ENCODE assay signal across 10 cellular contexts in the genomic region with DNA sequence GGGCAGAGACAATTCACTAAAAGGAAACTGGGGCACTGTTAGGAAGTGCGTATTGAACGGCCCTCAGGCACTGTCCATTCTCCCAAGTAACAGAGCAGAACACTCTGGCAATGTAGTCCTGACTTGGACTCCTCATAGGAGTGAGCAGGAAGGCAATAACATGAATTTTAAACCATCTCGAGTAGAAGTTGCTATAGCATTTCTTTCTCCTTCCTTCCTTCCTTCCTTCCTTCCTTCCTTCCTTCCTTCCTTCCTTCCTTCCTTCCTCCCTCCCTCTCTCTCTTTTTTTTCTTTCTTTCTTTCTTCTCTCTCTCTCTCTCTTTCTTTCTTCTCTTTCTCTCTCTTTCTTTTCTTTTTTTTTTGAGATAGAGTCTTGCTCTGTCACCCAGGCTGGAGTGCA. TPM values are rescaled to one million over a fixed set of nuclear protein-coding genes. Genes with fewer than 3 reads are reported as not detected.
DNase-seq lines count a peak whose midpoint lies in the region; ATAC-seq, FAIRE-seq and TF ChIP-seq lines count a peak whose summit lies in the region.
"Had no signal": no experiment of that assay in that cellular context is flagged by ENCODE, and none has a peak within 500 bp of the region (broad histone marks: within the 10 kb centered on the region; RNA-seq: fewer than 3 reads in every experiment).

No MANE protein-coding gene starts in this region.

- H3K4me2 ChIP-seq in HepG2 (ENCODE audit: low read depth, low read length), result no peak overlapping the region
- H3K4me2 ChIP-seq: PC-9 had no signal

- in situ Hi-C loops in HepG2 (cut with HindIII; ENCODE audit: extremely low pct_ligation_motif_present, low pct_unique_long_range_greater_than_20kb), result loop anchor here (5.0 to 25.0 kb wide), 3 partner anchors 258 to 828 kb away; a partner anchor contains a TSS

- FAIRE-seq in HepG2 (lab: Jason Lieb, UNC), result no peak

- H3K4me1 Mint-ChIP-seq in WTC11, result peaks cover 3% of the 10 kb centered on the region; the same call in 1 of the 2 replicates

- no peak overlapping the region for H3K27ac Mint-ChIP-seq in WTC11
- H3K27ac Mint-ChIP-seq: H9 had no signal

- POLR2A ChIA-PET in HepG2 (lab: Yijun Ruan, JAX) (no interaction called here), WTC11 (lab: Charles Lee) (no interaction called here)

- H3K27ac ChIP-seq in HepG2 (ENCODE audit: extremely low read length, insufficient read depth, low read length), result no peak overlapping the region
- H3K27ac ChIP-seq in right lobe of liver, result no peak overlapping the region
- H3K27ac ChIP-seq in iPS-18a (ENCODE audit: low read length), result no peak overlapping the region
- H3K27ac ChIP-seq: PC-9 had no signal

- no peaks in the 10 kb centered on the region for H3K9me3 Mint-ChIP-seq in WTC11
- H3K9me3 Mint-ChIP-seq: H9 had no signal

- ATAC-seq in HepG2, result peak; percentile 21
- no peak for ATAC-seq in right lobe of liver
- ATAC-seq in WTC11, result no peak; the same call in 1 of the 2 replicates

- no peaks in the 10 kb centered on the region for H3K36me3 ChIP-seq in HepG2 (replicated peaks in 1 of 2; ENCODE audit: control insufficient read depth in 1 of 2, insufficient read depth in 2 of 2, low read length in 2 of 2)
- H3K36me3 ChIP-seq in right lobe of liver, result no peaks in the 10 kb centered on the region
- H3K36me3 ChIP-seq in iPS-18a (ENCODE audit: control insufficient read depth, low read depth, low read length), result no peaks in the 10 kb centered on the region
- H3K36me3 ChIP-seq: BE2C had no signal

- BruUV-seq in HepG2 (replicated peaks; lab: Mats Ljungman, UMichigan), result no TSS peak

- WGBS in HepG2 (ENCODE audit: low lambda C conversion rate), result 39% methylated on average over 3 of the region's 3 CpGs
- whole genome bisulfite sequencing in right lobe of liver (ENCODE audit: insufficient coverage, low coverage, low lambda C conversion rate, missing lambda C conversion rate), result 10% methylated on average over 1 of the region's 3 CpGs

- no peaks in the 10 kb centered on the region for H3K36me3 Mint-ChIP-seq in WTC11

- H3K4me3 Mint-ChIP-seq in WTC11, result peak overlapping the region; percentile 55

- CTCF ChIA-PET in HepG2 (lab: Yijun Ruan, JAX; ENCODE audit: low intra/inter-chr PET ratio, low total read pairs), result interaction anchor here (1.4 to 3.6 kb wide), 4 partner anchors 258 to 556 kb away, joined by 7 to 33 read pairs (median 10); no protein-coding TSS in a partner anchor
- CTCF ChIA-PET in WTC11 (lab: Charles Lee), result no interaction called here

- no peaks in the 10 kb centered on the region for H4K20me1 ChIP-seq in HepG2 (ENCODE audit: insufficient read depth, low read length)

- H3K4me1 ChIP-seq in HepG2 (ENCODE audit: insufficient read depth, low read length), result peaks cover 42% of the 10 kb centered on the region
- H3K4me1 ChIP-seq in right lobe of liver, result no peaks in the 10 kb centered on the region
- no peaks in the 10 kb centered on the region for H3K4me1 ChIP-seq in iPS-18a (ENCODE audit: control insufficient read depth, low read depth, low read length)
- H3K4me1 ChIP-seq: BE2C had no signal

- H2AFZ ChIP-seq in HepG2 (ENCODE audit: low read length), result no peak overlapping the region
- H2AFZ ChIP-seq: PC-9 had no signal

- H3K9ac ChIP-seq in HepG2 (ENCODE audit: insufficient read depth, low read depth, low read length) (no peak overlapping the region), iPS-18a (ENCODE audit: low read length) (no peak overlapping the region)

- H3K27me3 Mint-ChIP-seq in WTC11 (ENCODE audit: low read depth), result peaks cover 10% of the 10 kb centered on the region; the same call in 1 of the 2 replicates

- H3K4me3 ChIP-seq in HepG2 (replicated peaks in 1 of 3; ENCODE audit: insufficient read depth in 1 of 3, low read depth in 2 of 3, low read length in 3 of 3) (no peak overlapping the region), right lobe of liver (no peak overlapping the region), iPS-18a (ENCODE audit: low read length) (peak overlapping the region; percentile 8)
- H3K4me3 ChIP-seq: PC-9 had no signal

- DNase-seq in HepG2 (ENCODE audit: low spot score) (no peak), right lobe of liver (no peak), WTC11 (ENCODE audit: low spot score) (no peak), NCI-H82 (lab: John Stamatoyannopoulos, UW) (no peak), activated gamma-delta T cell treated with Interleukin-2 at 50 U/mL for 16 hours (no peak), NCI-H2107 (lab: John Stamatoyannopoulos, UW) (no peak)

- H3K27me3 ChIP-seq in HepG2 (ENCODE audit: control insufficient read depth in 1 of 2, insufficient read depth in 2 of 2, low read length in 2 of 2) (no peaks in the 10 kb centered on the region), right lobe of liver (no peaks in the 10 kb centered on the region), iPS-18a (ENCODE audit: control insufficient read depth, insufficient read depth, low read length) (peaks cover 5% of the 10 kb centered on the region)
- H3K27me3 ChIP-seq: BE2C had no signal

- H3K9me3 ChIP-seq in HepG2 (ENCODE audit: low read length) (no peaks in the 10 kb centered on the region), right lobe of liver (no peaks in the 10 kb centered on the region), iPS-18a (ENCODE audit: control insufficient read depth, low read depth, low read length) (no peaks in the 10 kb centered on the region)
- H3K9me3 ChIP-seq: BE2C had no signal

- TF ChIP-seq POLR2A in HepG2 (IDR thresholded peaks at IDR 0.05; ENCODE audit: insufficient read depth in 1 of 2, low read depth in 2 of 2, low read length in 2 of 2) (no peak), right lobe of liver (IDR thresholded peaks at IDR 0.05) (no peak)

- TF ChIP-seq CTCF in HepG2 (CRISPR knock-in tag; IDR thresholded peaks at IDR 0.05), result no peak
- no peak for TF ChIP-seq CTCF in right lobe of liver (IDR thresholded peaks at IDR 0.05)
- no peak for TF ChIP-seq CTCF in WTC11 (IDR thresholded peaks at IDR 0.05)

- TF ChIP-seq EP300 in HepG2 (IDR thresholded peaks at IDR 0.05; ENCODE audit: low read depth in 2 of 2, low read length in 2 of 2) (no peak), HepG2 (CRISPR knock-in tag; IDR thresholded peaks at IDR 0.05; ENCODE audit: borderline replicate concordance) (no peak)

- no peak for TF ChIP-seq RAD21 in HepG2 (CRISPR knock-in tag; IDR thresholded peaks at IDR 0.05)

- intact Hi-C loops in HepG2 (cut with micrococcal nuclease; ENCODE audit: unreplicated experiment) (loop anchor here (10.0 kb wide), 1 partner anchor 111 kb away; no protein-coding TSS in a partner anchor), right lobe of liver (cut with DNase I) (loop anchor here (5.0 kb wide), 2 partner anchors 258 to 268 kb away; no protein-coding TSS in a partner anchor)

- no peaks in the 10 kb centered on the region for H3K79me2 ChIP-seq in HepG2 (ENCODE audit: insufficient read depth, low read length)

TF ChIP-seq in WTC11, 78 proteins besides CTCF, POLR2A, EP300 and RAD21:
- TF ChIP-seq, protein P1, sequence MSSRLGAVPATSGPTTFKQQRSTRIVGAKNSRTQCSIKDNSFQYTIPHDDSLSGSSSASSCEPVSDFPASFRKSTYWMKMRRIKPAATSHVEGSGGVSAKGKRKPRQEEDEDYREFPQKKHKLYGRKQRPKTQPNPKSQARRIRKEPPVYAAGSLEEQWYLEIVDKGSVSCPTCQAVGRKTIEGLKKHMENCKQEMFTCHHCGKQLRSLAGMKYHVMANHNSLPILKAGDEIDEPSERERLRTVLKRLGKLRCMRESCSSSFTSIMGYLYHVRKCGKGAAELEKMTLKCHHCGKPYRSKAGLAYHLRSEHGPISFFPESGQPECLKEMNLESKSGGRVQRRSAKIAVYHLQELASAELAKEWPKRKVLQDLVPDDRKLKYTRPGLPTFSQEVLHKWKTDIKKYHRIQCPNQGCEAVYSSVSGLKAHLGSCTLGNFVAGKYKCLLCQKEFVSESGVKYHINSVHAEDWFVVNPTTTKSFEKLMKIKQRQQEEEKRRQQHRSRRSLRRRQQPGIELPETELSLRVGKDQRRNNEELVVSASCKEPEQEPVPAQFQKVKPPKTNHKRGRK (CRISPR knock-in tag; IDR thresholded peaks at IDR 0.05; ENCODE audit: borderline replicate concordance), result 0 out of 2 replicates have a peak, but pooled peaks have one; percentile 71
- TF ChIP-seq ZNF396 (CRISPR knock-in tag; IDR thresholded peaks at IDR 0.05; ENCODE audit: borderline replicate concordance) (no peak), NFYB (CRISPR knock-in tag; conservative IDR thresholded peaks at IDR 0.05; ENCODE audit: low read depth) (no peak), PRRX2 (CRISPR knock-in tag; IDR thresholded peaks at IDR 0.05) (no peak)
TF ChIP-seq in WTC11: peak in this region for 1.

RNA-seq across cellular contexts. Expression of a gene that starts 46.4 kb away (rescaled TPM):
- total RNA-seq in HepG2 (2016; rRNA removed; fragmentation: Illumina TruSeq; extraction: Trizol) (241 and 259 TPM in 2 replicates), right lobe of liver (10 to 100 TPM; 31.0 to 68.5 (median 49.6) TPM), WTC11 (2021) (214 to 240 TPM (median 236 TPM) in 3 replicates)
- total RNA-seq in HepG2 (2016; cell fraction: cytosol; rRNA removed; fragmentation: Illumina TruSeq; extraction: Trizol; ENCODE audit: low read depth), result 38.2 and 46.4 TPM in 2 replicates
- total RNA-seq in HepG2 (2016; cell fraction: insoluble cytoplasmic fraction; rRNA removed; fragmentation: Illumina TruSeq; extraction: Trizol), result 252 and 280 TPM in 2 replicates
- 76.5 and 81.0 TPM in 2 replicates for total RNA-seq in HepG2 (2016; cell fraction: membrane; rRNA removed; fragmentation: Illumina TruSeq; extraction: Trizol)
- total RNA-seq in HepG2 (2016; cell fraction: nucleus; rRNA removed; fragmentation: Illumina TruSeq; extraction: Trizol), result 391 and 395 TPM in 2 replicates
- 83.9 and 105 TPM in 2 replicates for polyA plus RNA-seq in HepG2 (2011; rRNA removed)
- 65.0 and 65.1 TPM in 2 replicates for polyA plus RNA-seq in HepG2 (2011; cell fraction: cytosol; rRNA removed)
- 235 and 261 TPM in 2 replicates for polyA plus RNA-seq in HepG2 (2011; cell fraction: nucleus; rRNA removed)
- polyA plus RNA-seq in HepG2 (2012), result 62.0 and 93.0 TPM in 2 replicates
- 42.7 and 46.3 TPM in 2 replicates for polyA plus RNA-seq in HepG2 (2016; cell fraction: cytosol; fragmentation: Illumina TruSeq; extraction: Trizol; ENCODE audit: low read depth)
- polyA plus RNA-seq in HepG2 (2016; cell fraction: insoluble cytoplasmic fraction; fragmentation: Illumina TruSeq; extraction: Trizol; ENCODE audit: low read depth), result 362 and 401 TPM in 2 replicates
- polyA plus RNA-seq in HepG2 (2016; cell fraction: membrane; fragmentation: Illumina TruSeq; extraction: Trizol; ENCODE audit: low read depth), result 75.5 and 84.5 TPM in 2 replicates
- 261 and 267 TPM in 2 replicates for polyA plus RNA-seq in HepG2 (2016; cell fraction: nucleus; fragmentation: Illumina TruSeq; extraction: Trizol; ENCODE audit: insufficient read depth, low read depth)
- 162 and 478 TPM in 2 replicates for polyA minus RNA-seq in HepG2 (2011; rRNA and poly(A)+ RNA removed; ENCODE audit: low replicate concordance)
- 95.7 and 153 TPM in 2 replicates for polyA minus RNA-seq in HepG2 (2011; cell fraction: cytosol; rRNA and poly(A)+ RNA removed)
- polyA minus RNA-seq in HepG2 (2011; cell fraction: nucleus; rRNA and poly(A)+ RNA removed), result 674 and 713 TPM in 2 replicates
